In genomic region chr16:13956635-13957196, GRCh38 we compare ENCODE assay signal across 8 cellular contexts. TPM values are rescaled to one million over a fixed set of nuclear protein-coding genes. Genes with fewer than 3 reads are reported as not detected.
DNase-seq lines count a peak whose midpoint lies in the region; ATAC-seq and TF ChIP-seq lines count a peak whose summit lies in the region.

No MANE protein-coding gene starts in this region.

- no peaks in the 10 kb centered on the region for H3K27me3 ChIP-seq in right atrium auricular region
- no peaks in the 10 kb centered on the region for H3K27me3 ChIP-seq in upper lobe of right lung

- peak overlapping the region; percentile 26 to 79 for H3K27ac ChIP-seq in right atrium auricular region
- H3K27ac ChIP-seq in upper lobe of right lung, result peak overlapping the region; percentile 78

- H3K36me3 ChIP-seq in right atrium auricular region (no peaks in the 10 kb centered on the region), upper lobe of right lung (no peaks in the 10 kb centered on the region)

- no peak for ATAC-seq in left cardiac atrium
- ATAC-seq in upper lobe of right lung, result no peak
- no peak for ATAC-seq in omental fat pad (ENCODE audit: low FRiP score)
- ATAC-seq in GM18502 (IDR thresholded peaks at IDR 0.05; ENCODE audit: poor library complexity, unreplicated experiment), result no peak

- TF ChIP-seq CTCF in right atrium auricular region (IDR thresholded peaks at IDR 0.05), result no peak
- no peak for TF ChIP-seq CTCF in fibroblast of villous mesenchyme (IDR thresholded peaks at IDR 0.05; ENCODE audit: insufficient read depth, low read depth, low read length)
- TF ChIP-seq CTCF in upper lobe of right lung (IDR thresholded peaks at IDR 0.05), result no peak
- no peak for TF ChIP-seq CTCF in omental fat pad (IDR thresholded peaks at IDR 0.05)

- H3K4me1 ChIP-seq in right atrium auricular region (peaks cover 0 to 21% of the 10 kb centered on the region in 2 donors), upper lobe of right lung (peaks cover 20% of the 10 kb centered on the region)

- no peak for DNase-seq in right atrium auricular region (ENCODE audit: low spot score)
- no peak for DNase-seq in left cardiac atrium
- peak; percentile 14 for DNase-seq in RPMI7951 (ENCODE audit: low read depth)
- DNase-seq in fibroblast of villous mesenchyme (ENCODE audit: low read depth), result no peak
- DNase-seq in upper lobe of right lung, result no peak
- DNase-seq in omental fat pad (ENCODE audit: low spot score), result no peak
- no peak for DNase-seq in putamen (ENCODE audit: low spot score)

- peak overlapping the region; percentile 1 to 32 for H3K4me3 ChIP-seq in right atrium auricular region
- H3K4me3 ChIP-seq in fibroblast of villous mesenchyme (ENCODE audit: low read depth, low read length), result peak overlapping the region; percentile 50
- peak overlapping the region; percentile 24 for H3K4me3 ChIP-seq in upper lobe of right lung

- intact Hi-C loops in left cardiac atrium (cut with DNase I), result no loop called here
- intact Hi-C loops in upper lobe of right lung (cut with DNase I), result no loop called here

- H3K9me3 ChIP-seq in right atrium auricular region (no peaks in the 10 kb centered on the region), upper lobe of right lung (no peaks in the 10 kb centered on the region)

RNA-seq across cellular contexts. Expression of gene ERCC4, which starts 36.8 kb away (rescaled TPM):
- total RNA-seq in right atrium auricular region, result 1 to 10 TPM; 7.5 to 9.4 TPM
- total RNA-seq in left cardiac atrium, result 10 to 100 TPM in 1 of 2 donors, 1 to 10 TPM in 1; 6.8 to 10.1 TPM
- 6.6 and 10.0 TPM in 2 replicates for total RNA-seq in RPMI7951 (2014; rRNA removed; shearing (Covaris generic))
- total RNA-seq in fibroblast of villous mesenchyme, result 10.3 and 13.4 TPM in 2 replicates
- total RNA-seq in upper lobe of right lung, result 9.6 TPM
- total RNA-seq in omental fat pad, result 1 to 10 TPM; 4.8 to 8.7 (median 6.0) TPM
